ENCODE assay signal across 7 cellular contexts in the genomic region with DNA sequence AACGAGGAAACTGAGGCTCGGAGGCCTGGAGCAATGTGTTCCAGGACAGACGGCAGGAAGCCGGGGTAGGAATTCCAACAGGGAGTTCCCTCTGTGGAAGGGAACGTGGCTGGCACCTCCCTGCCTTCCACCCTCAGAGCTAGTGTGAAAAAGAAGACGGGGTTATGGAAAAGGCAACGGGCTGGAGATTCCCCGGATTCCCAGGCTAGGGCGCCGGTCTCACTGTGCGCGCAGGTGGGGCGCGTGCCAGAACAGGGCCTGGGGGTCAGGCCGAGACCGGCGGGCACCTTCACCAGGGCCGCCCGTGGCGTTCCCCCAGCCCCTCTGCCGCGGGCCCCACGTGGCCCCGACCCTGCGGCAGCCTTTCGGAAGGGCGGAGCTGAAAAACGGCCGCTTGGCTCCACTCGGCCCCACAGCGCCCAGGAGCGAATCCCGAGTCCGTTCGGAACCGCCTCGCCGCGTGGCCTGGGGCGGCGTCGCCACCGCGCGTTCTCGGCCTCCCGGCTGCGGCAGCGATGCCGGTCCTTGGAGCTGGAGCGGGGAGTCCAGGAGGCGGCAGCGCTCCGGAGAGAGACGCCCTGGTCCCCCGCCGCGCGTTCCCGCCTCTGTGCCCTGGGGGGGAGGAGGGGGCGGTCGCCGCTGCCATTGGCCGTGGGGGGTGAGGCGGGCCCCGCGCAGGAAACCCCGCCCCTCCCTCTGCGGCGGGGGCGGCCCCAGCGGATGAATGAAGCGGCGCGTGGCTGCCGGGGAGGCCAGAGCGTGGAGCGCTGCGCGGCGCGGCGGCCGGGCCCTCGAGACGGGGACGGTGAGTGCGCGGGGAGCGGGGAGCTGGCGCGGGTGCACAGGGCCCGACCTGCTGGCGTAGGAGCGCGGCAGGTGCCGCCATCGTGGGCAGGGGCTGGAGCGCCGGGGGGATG. TPM values are rescaled to one million over a fixed set of nuclear protein-coding genes. Genes with fewer than 3 reads are reported as not detected.
DNase-seq lines count a peak whose midpoint lies in the region; ATAC-seq, FAIRE-seq and TF ChIP-seq lines count a peak whose summit lies in the region.

A gene with protein sequence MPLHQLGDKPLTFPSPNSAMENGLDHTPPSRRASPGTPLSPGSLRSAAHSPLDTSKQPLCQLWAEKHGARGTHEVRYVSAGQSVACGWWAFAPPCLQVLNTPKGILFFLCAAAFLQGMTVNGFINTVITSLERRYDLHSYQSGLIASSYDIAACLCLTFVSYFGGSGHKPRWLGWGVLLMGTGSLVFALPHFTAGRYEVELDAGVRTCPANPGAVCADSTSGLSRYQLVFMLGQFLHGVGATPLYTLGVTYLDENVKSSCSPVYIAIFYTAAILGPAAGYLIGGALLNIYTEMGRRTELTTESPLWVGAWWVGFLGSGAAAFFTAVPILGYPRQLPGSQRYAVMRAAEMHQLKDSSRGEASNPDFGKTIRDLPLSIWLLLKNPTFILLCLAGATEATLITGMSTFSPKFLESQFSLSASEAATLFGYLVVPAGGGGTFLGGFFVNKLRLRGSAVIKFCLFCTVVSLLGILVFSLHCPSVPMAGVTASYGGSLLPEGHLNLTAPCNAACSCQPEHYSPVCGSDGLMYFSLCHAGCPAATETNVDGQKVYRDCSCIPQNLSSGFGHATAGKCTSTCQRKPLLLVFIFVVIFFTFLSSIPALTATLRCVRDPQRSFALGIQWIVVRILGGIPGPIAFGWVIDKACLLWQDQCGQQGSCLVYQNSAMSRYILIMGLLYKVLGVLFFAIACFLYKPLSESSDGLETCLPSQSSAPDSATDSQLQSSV (plus strand): TSS at position 755 of the 917 bp plus-strand sequence. CDS start 13,952 bp downstream, outside the sequence.

- H3K79me2 ChIP-seq in HepG2 (ENCODE audit: insufficient read depth, low read length), result peaks cover 45% of the 10 kb centered on the region

- H3K4me1 Mint-ChIP-seq in activated CD4-positive, alpha-beta T cell treated with anti-CD3 and anti-CD28 coated beads for 36 hours, result peaks cover 11% of the 10 kb centered on the region

- H3K36me3 Mint-ChIP-seq in activated CD4-positive, alpha-beta T cell treated with anti-CD3 and anti-CD28 coated beads for 36 hours (ENCODE audit: low read depth), result peaks cover 3% of the 10 kb centered on the region

- peak within 1 kb of the TSS; percentile 79 for H3K4me3 Mint-ChIP-seq in activated CD4-positive, alpha-beta T cell treated with anti-CD3 and anti-CD28 coated beads for 36 hours

- DNase-seq in NCI-H345 (lab: John Stamatoyannopoulos, UW) (peak; percentile 91), choroid plexus epithelial cell (ENCODE audit: low read depth) (peak; percentile 33), HepG2 (ENCODE audit: low spot score) (peak; percentile 59)
- peak; percentile 93 for DNase-seq in activated CD4-positive, alpha-beta T cell treated with anti-CD3 and anti-CD28 coated beads for 36 hours
- DNase-seq in stimulated activated CD4-positive, alpha-beta T cell treated with anti-CD3 and anti-CD28 coated beads, Interleukin-4, amount 100 ng/mL, for 48 hours (ENCODE audit: low read depth in 2 of 2), result peak; percentile 80 to 86

- peaks cover 13 to 14% of the 10 kb centered on the region in 2 experiments for H3K27me3 ChIP-seq in HepG2 (ENCODE audit: control insufficient read depth in 1 of 2, insufficient read depth in 2 of 2, low read length in 2 of 2)

- no peaks in the 10 kb centered on the region; a peak in 1 of 5 replicates for H3K36me3 ChIP-seq in HepG2 (replicated peaks in 1 of 2; ENCODE audit: control insufficient read depth in 1 of 2, insufficient read depth in 2 of 2, low read length in 2 of 2)

- H3K4me1 ChIP-seq in HepG2 (ENCODE audit: insufficient read depth, low read length), result peaks cover 88% of the 10 kb centered on the region

- H3K9me3 Mint-ChIP-seq in activated CD4-positive, alpha-beta T cell treated with anti-CD3 and anti-CD28 coated beads for 36 hours (ENCODE audit: low read depth), result no peaks in the 10 kb centered on the region

- TF ChIP-seq CTCF in choroid plexus epithelial cell (conservative IDR thresholded peaks at IDR 0.05; ENCODE audit: low read depth, low read length) (no peak), HepG2 (CRISPR knock-in tag; IDR thresholded peaks at IDR 0.05) (peak; percentile 53; the same call in 1 of the 2 replicates)

- H3K27ac Mint-ChIP-seq in activated CD4-positive, alpha-beta T cell treated with anti-CD3 and anti-CD28 coated beads for 36 hours, result peak within 1 kb of the TSS; percentile 69

- H2AFZ ChIP-seq in HepG2 (ENCODE audit: low read length), result no peak within 1 kb of the TSS

- WGBS in HepG2 (ENCODE audit: low lambda C conversion rate), result 20% methylated on average over 70 of the region's 100 CpGs

- BruUV-seq in HepG2 (replicated peaks; lab: Mats Ljungman, UMichigan), result TSS peak; percentile 93

- peak within 1 kb of the TSS; percentile 9 for H3K27ac ChIP-seq in HepG2 (ENCODE audit: extremely low read length, insufficient read depth, low read length)

- peaks cover 6% of the 10 kb centered on the region; the same call in 1 of the 2 replicates for H4K20me1 ChIP-seq in HepG2 (ENCODE audit: insufficient read depth, low read length)

- in situ Hi-C loops in HepG2 (cut with HindIII; ENCODE audit: extremely low pct_ligation_motif_present, low pct_unique_long_range_greater_than_20kb), result no loop called here

- intact Hi-C loops in activated CD4-positive, alpha-beta T cell treated with anti-CD3 and anti-CD28 coated beads for 36 hours (cut with DNase I, micrococcal nuclease), result loop anchor here (1.0 to 10.0 kb wide), 13 partner anchors 9 to 574 kb away; partner anchors contain the start of genes ADRM1 (in 2 of the 2), CABLES2 (in 1 of the 2), DIDO1 (in 1 of the 2) and LSM14B (in 1 of the 2)
- intact Hi-C loops in HepG2 (cut with micrococcal nuclease; ENCODE audit: unreplicated experiment), result no loop called here

- H3K4me3 ChIP-seq in choroid plexus epithelial cell (ENCODE audit: low read depth, low read length) (peak within 1 kb of the TSS; percentile 33), HepG2 (replicated peaks in 1 of 3; ENCODE audit: insufficient read depth in 1 of 3, low read depth in 2 of 3, low read length in 3 of 3) (peak within 1 kb of the TSS; percentile 67 to 86 (median 72))

- peaks cover 4% of the 10 kb centered on the region for H3K27me3 Mint-ChIP-seq in activated CD4-positive, alpha-beta T cell treated with anti-CD3 and anti-CD28 coated beads for 36 hours

- CTCF ChIA-PET in activated CD4-positive, alpha-beta T cell treated with anti-CD3 and anti-CD28 coated beads for 36 hours (lab: Charles Lee), result interaction anchor here (0.6 to 0.7 kb wide), 3 partner anchors 148 to 452 kb away, joined by 3 read pairs; no protein-coding TSS in a partner anchor
- CTCF ChIA-PET in HepG2 (lab: Yijun Ruan, JAX; ENCODE audit: low intra/inter-chr PET ratio, low total read pairs), result interaction anchor here (1.3 kb wide), 1 partner anchor 149 kb away, joined by 6 read pairs; no protein-coding TSS in a partner anchor

- POLR2A ChIA-PET in activated CD4-positive, alpha-beta T cell treated with anti-CD3 and anti-CD28 coated beads for 36 hours (lab: Charles Lee), result interaction anchor here (0.7 to 1.8 kb wide), 5 partner anchors 10 to 153 kb away, joined by 3 to 6 read pairs (median 3); no protein-coding TSS in a partner anchor
- POLR2A ChIA-PET in HepG2 (lab: Yijun Ruan, JAX), result interaction anchor here (1.3 to 2.7 kb wide), 7 partner anchors 8 to 152 kb away, joined by 3 to 26 read pairs (median 7); no protein-coding TSS in a partner anchor

- H3K4me2 ChIP-seq in HepG2 (ENCODE audit: low read depth, low read length), result peak within 1 kb of the TSS; percentile 86

- peak within 1 kb of the TSS; percentile 73 for H3K9ac ChIP-seq in HepG2 (ENCODE audit: insufficient read depth, low read depth, low read length)

- no peak; the same call in none of the 2 replicates for TF ChIP-seq RAD21 in HepG2 (CRISPR knock-in tag; IDR thresholded peaks at IDR 0.05)

- TF ChIP-seq EP300 in HepG2 (IDR thresholded peaks at IDR 0.05; ENCODE audit: low read depth in 2 of 2, low read length in 2 of 2) (peak in 1 of 2 experiments; percentile 35; a peak in 1 of 4 replicates), HepG2 (CRISPR knock-in tag; IDR thresholded peaks at IDR 0.05; ENCODE audit: borderline replicate concordance) (no peak)

- TF ChIP-seq POLR2A in HepG2 (IDR thresholded peaks at IDR 0.05; ENCODE audit: insufficient read depth in 1 of 2, low read depth in 2 of 2, low read length in 2 of 2), result peak; percentile 32 to 94; a peak in 2 of 4 replicates

- ATAC-seq in GM18867 (IDR thresholded peaks at IDR 0.05; ENCODE audit: unreplicated experiment) (peak; percentile 59), HG03097 (IDR thresholded peaks at IDR 0.05; ENCODE audit: low FRiP score, unreplicated experiment) (peak; percentile 46), HepG2 (peak; percentile 71)
- peak; percentile 94 for ATAC-seq in activated CD4-positive, alpha-beta T cell treated with anti-CD3 and anti-CD28 coated beads for 36 hours

- FAIRE-seq in HepG2 (lab: Jason Lieb, UNC), result no peak

- no peaks in the 10 kb centered on the region for H3K9me3 ChIP-seq in HepG2 (ENCODE audit: low read length)

TF ChIP-seq in HepG2, 621 proteins besides CTCF, POLR2A, EP300 and RAD21 (continues in another document):
- no peak for TF ChIP-seq HNRNPH1 (optimal IDR thresholded peaks at IDR 0.05; ENCODE audit: low read depth, low read length)

RNA-seq across cellular contexts. Expression of the gene that starts here (rescaled TPM):
- 10 to 100 TPM; 40.5 to 43.4 TPM for total RNA-seq in activated CD4-positive, alpha-beta T cell treated with anti-CD3 and anti-CD28 coated beads for 36 hours
- total RNA-seq in HepG2 (2016; rRNA removed; fragmentation: Illumina TruSeq; extraction: Trizol), result 23.8 and 55.5 TPM in 2 replicates
- 21.3 and 22.4 TPM in 2 replicates for total RNA-seq in HepG2 (2016; cell fraction: cytosol; rRNA removed; fragmentation: Illumina TruSeq; extraction: Trizol; ENCODE audit: low read depth)
- 20.7 and 58.6 TPM in 2 replicates for total RNA-seq in HepG2 (2016; cell fraction: insoluble cytoplasmic fraction; rRNA removed; fragmentation: Illumina TruSeq; extraction: Trizol)
- 31.3 and 32.0 TPM in 2 replicates for total RNA-seq in HepG2 (2016; cell fraction: membrane; rRNA removed; fragmentation: Illumina TruSeq; extraction: Trizol)
- total RNA-seq in HepG2 (2016; cell fraction: nucleus; rRNA removed; fragmentation: Illumina TruSeq; extraction: Trizol), result 55.7 and 65.4 TPM in 2 replicates
- 91.3 and 112 TPM in 2 replicates for polyA plus RNA-seq in HepG2 (2011; rRNA removed)
- polyA plus RNA-seq in HepG2 (2011; cell fraction: cytosol; rRNA removed), result 53.2 and 96.9 TPM in 2 replicates
- polyA plus RNA-seq in HepG2 (2011; cell fraction: nucleus; rRNA removed), result 133 and 239 TPM in 2 replicates
- 48.1 and 97.6 TPM in 2 replicates for polyA plus RNA-seq in HepG2 (2012)
- 14.3 and 17.6 TPM in 2 replicates for polyA plus RNA-seq in HepG2 (2016; cell fraction: cytosol; fragmentation: Illumina TruSeq; extraction: Trizol; ENCODE audit: low read depth)
- polyA plus RNA-seq in HepG2 (2016; cell fraction: insoluble cytoplasmic fraction; fragmentation: Illumina TruSeq; extraction: Trizol; ENCODE audit: low read depth), result 25.9 and 26.2 TPM in 2 replicates
- polyA plus RNA-seq in HepG2 (2016; cell fraction: membrane; fragmentation: Illumina TruSeq; extraction: Trizol; ENCODE audit: low read depth), result 21.9 and 22.4 TPM in 2 replicates
- 114 and 125 TPM in 2 replicates for polyA plus RNA-seq in HepG2 (2016; cell fraction: nucleus; fragmentation: Illumina TruSeq; extraction: Trizol; ENCODE audit: insufficient read depth, low read depth)
- polyA minus RNA-seq in HepG2 (2011; rRNA and poly(A)+ RNA removed; ENCODE audit: low replicate concordance), result 44.0 and 104 TPM in 2 replicates
- polyA minus RNA-seq in HepG2 (2011; cell fraction: cytosol; rRNA and poly(A)+ RNA removed), result 27.7 and 39.2 TPM in 2 replicates
- polyA minus RNA-seq in HepG2 (2011; cell fraction: nucleus; rRNA and poly(A)+ RNA removed), result 31.2 and 42.4 TPM in 2 replicates

Comparison
In these comparisons a context has a peak if more than half of its experiments do, and no peak if none do; other contexts are left out.
1. Peak in every context shown above with its lines: DNase-seq, ATAC-seq, H3K4me3 ChIP-seq and H3K27ac ChIP-seq.
2. DNase-seq: peak in every context shown above with its lines; median percentile 93 in activated CD4-positive, alpha-beta T cell treated with anti-CD3 and anti-CD28 coated beads for 36 hours; 91 in NCI-H345; 83 in stimulated activated CD4-positive, alpha-beta T cell treated with anti-CD3 and anti-CD28 coated beads, Interleukin-4, amount 100 ng/mL, for 48 hours; 59 in HepG2; 33 in choroid plexus epithelial cell.